Comparison of ENCODE assay signal across 19 cellular contexts in genomic region chr18:8081267-8081666, GRCh38.
"Had no signal": no experiment of that assay in that cellular context is flagged by ENCODE, and none has a peak within 500 bp of the region (broad histone marks: within the 10 kb centered on the region; RNA-seq: fewer than 3 reads in every experiment).

No MANE protein-coding gene starts in this region.

- H3K9me3 ChIP-seq: adrenal gland, ascending aorta, colonic mucosa, esophagus muscularis mucosa, neutrophil, pancreas, psoas muscle, right atrium auricular region had no signal

- H3K27ac ChIP-seq: adrenal gland, ascending aorta, brain microvascular endothelial cell, colonic mucosa, dorsolateral prefrontal cortex, esophagus muscularis mucosa, neutrophil, pancreas, psoas muscle, right atrium auricular region had no signal

- H3K27me3 ChIP-seq: adrenal gland, ascending aorta, brain microvascular endothelial cell, colonic mucosa, dorsolateral prefrontal cortex, esophagus muscularis mucosa, neutrophil, pancreas, right atrium auricular region had no signal

- DNase-seq: activated naive CD4-positive, alpha-beta T cell; activated T-cell treated with anti-CD3 and anti-CD28 coated beads, Interleukin-2, amount 50 U/mL, for 24 hours; adrenal gland; brain microvascular endothelial cell; colonic mucosa; dorsolateral prefrontal cortex; effector memory CD8-positive, alpha-beta T cell; hippocampal formation; kidney glomerular epithelial cell; mesenchymal stem cell; pancreas; psoas muscle; stimulated activated CD4-positive, alpha-beta T cell treated with anti-CD3 and anti-CD28 coated beads, Interleukin-12 subunit alpha, Interleukin-12 subunit beta, amount 100 ng/mL, for 4 hours; stimulated activated CD4-positive, alpha-beta T cell treated with anti-CD3 and anti-CD28 coated beads, Interleukin-4, amount 100 ng/mL, for 4 hours; stimulated activated naive CD8-positive, alpha-beta T cell treated with anti-CD3 and anti-CD28 coated beads, Interleukin-15, Interleukin-2, amounts not matched to agents 100 U/mL and 50 U/mL, for 24 hours had no signal

- H3K36me3 ChIP-seq: adrenal gland, brain microvascular endothelial cell, colonic mucosa, neutrophil, pancreas had no signal

- H3K4me3 ChIP-seq: adrenal gland, ascending aorta, colonic mucosa, dorsolateral prefrontal cortex, esophagus muscularis mucosa, pancreas, psoas muscle, right atrium auricular region had no signal

- H3K4me1 ChIP-seq: adrenal gland, ascending aorta, colonic mucosa, esophagus muscularis mucosa, pancreas, psoas muscle, right atrium auricular region had no signal
